1 cellular context compared by ENCODE assay signal in the genomic region with DNA sequence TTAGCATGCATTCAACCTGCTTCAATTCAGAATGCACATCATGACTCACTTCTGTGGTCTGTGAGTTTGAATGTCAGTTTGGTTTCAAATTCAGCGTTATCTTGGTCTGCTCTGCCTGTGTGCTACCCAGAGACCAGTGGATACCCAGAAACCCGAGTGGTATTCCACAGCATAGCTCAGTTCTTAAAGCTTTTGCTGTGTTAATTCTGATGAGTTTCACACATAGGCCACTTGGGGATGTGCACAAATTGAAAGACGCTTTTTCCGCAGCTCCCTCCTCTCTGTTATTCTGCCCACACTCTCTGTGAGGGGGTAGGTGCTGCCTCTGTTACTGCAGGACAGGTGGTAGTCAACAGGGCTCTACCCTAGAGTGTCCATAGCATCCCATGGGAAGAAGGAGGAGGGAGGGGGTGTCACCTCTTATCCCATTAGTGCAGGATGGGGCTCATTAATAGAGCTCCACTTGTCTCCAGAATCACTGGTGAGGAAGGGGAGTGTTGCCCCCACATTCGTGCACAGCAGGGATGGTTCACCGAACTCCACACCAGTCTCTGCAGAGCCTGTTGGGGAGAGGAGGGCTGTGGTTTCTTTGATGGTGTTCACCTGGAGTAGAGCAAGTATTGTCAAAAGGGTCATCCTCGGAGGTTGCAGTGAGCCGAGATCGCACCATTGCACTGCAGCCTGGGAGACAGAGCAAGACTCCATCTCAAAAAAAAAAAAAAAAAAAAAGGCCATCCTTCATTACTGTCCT.
TF ChIP-seq lines count a peak whose summit lies in the region.

No MANE protein-coding gene starts in this region.

TF ChIP-seq in H1, 55 proteins besides CTCF, POLR2A, EP300 and RAD21:
- no peak for TF ChIP-seq RBBP5 (IDR thresholded peaks at IDR 0.05; ENCODE audit: borderline replicate concordance, low read depth, low read length)
- TF ChIP-seq RXRA (IDR thresholded peaks at IDR 0.05; ENCODE audit: insufficient read depth, low read depth, low read length) = no peak
- no peak for TF ChIP-seq ZNF274 (IDR thresholded peaks at IDR 0.05; ENCODE audit: borderline replicate concordance, extremely low read depth, low read length)
- no peak for TF ChIP-seq CBX8 (IDR thresholded peaks at IDR 0.05; ENCODE audit: borderline replicate concordance, low read depth, low read length)
- no peak for TF ChIP-seq SIRT6 (IDR thresholded peaks at IDR 0.05; ENCODE audit: low read length)
- TF ChIP-seq EGR1 (IDR thresholded peaks at IDR 0.05; ENCODE audit: borderline replicate concordance, low read depth, low read length) = no peak
- TF ChIP-seq CREB1 (IDR thresholded peaks at IDR 0.05) = no peak
- TF ChIP-seq RFX5 (IDR thresholded peaks at IDR 0.05; ENCODE audit: borderline replicate concordance, low read depth, low read length) = no peak
- TF ChIP-seq BCL11A (IDR thresholded peaks at IDR 0.05; ENCODE audit: low read depth in 2 of 2, low read length in 2 of 2) = no peak
- no peak for TF ChIP-seq SP4 (IDR thresholded peaks at IDR 0.05; ENCODE audit: low read length)
- TF ChIP-seq TBP (IDR thresholded peaks at IDR 0.05; ENCODE audit: low read depth, low read length) = no peak
- no peak for TF ChIP-seq TAF7 (optimal IDR thresholded peaks at IDR 0.05; ENCODE audit: borderline replicate concordance, low read depth, low read length)
